Comparison of ENCODE assay signal across 14 cellular contexts in genomic region chr3:49199900-49200281, GRCh38. TPM values are rescaled to one million over a fixed set of nuclear protein-coding genes. Genes with fewer than 3 reads are reported as not detected.
DNase-seq lines count a peak whose midpoint lies in the region; ATAC-seq and TF ChIP-seq lines count a peak whose summit lies in the region.
"Had no signal": no experiment of that assay in that cellular context is flagged by ENCODE, and none has a peak within 500 bp of the region (broad histone marks: within the 10 kb centered on the region; RNA-seq: fewer than 3 reads in every experiment).

No MANE protein-coding gene starts in this region.

- intact Hi-C loops in lower lobe of right lung (cut with DNase I), result no loop called here

- H3K27ac Mint-ChIP-seq in endodermal cell, result no peak overlapping the region
- H3K27ac Mint-ChIP-seq: activated naive CD8-positive, alpha-beta T cell treated with anti-CD3 and anti-CD28 coated beads, Interleukin-2, amount 50 U/mL, for 24 hours; WTC11 had no signal

- H3K4me1 ChIP-seq in GM23248 (ENCODE audit: insufficient read depth) (no peaks in the 10 kb centered on the region; the same call in 1 of the 2 replicates), endodermal cell (ENCODE audit: control insufficient read depth, insufficient read depth, low read length) (no peaks in the 10 kb centered on the region), lower lobe of right lung (no peaks in the 10 kb centered on the region)

- H3K9me3 Mint-ChIP-seq in endodermal cell, result peaks cover 2% of the 10 kb centered on the region
- H3K9me3 Mint-ChIP-seq: activated naive CD8-positive, alpha-beta T cell treated with anti-CD3 and anti-CD28 coated beads, Interleukin-2, amount 50 U/mL, for 24 hours had no signal

- TF ChIP-seq CTCF in endodermal cell (conservative IDR thresholded peaks at IDR 0.05) (no peak), lower lobe of right lung (IDR thresholded peaks at IDR 0.05) (no peak)

- H3K27ac ChIP-seq in GM23248, result peak overlapping the region; percentile 89
- no peak overlapping the region for H3K27ac ChIP-seq in endodermal cell (ENCODE audit: low read depth, low read length)
- H3K27ac ChIP-seq in lower lobe of right lung, result no peak overlapping the region
- H3K27ac ChIP-seq: C4-2B, SK-N-MC had no signal

- peak overlapping the region; percentile 75 for H3K4me3 ChIP-seq in GM23248
- no peak overlapping the region for H3K4me3 ChIP-seq in endodermal cell (ENCODE audit: low read length)
- peak overlapping the region; percentile 44 for H3K4me3 ChIP-seq in lower lobe of right lung
- H3K4me3 ChIP-seq: SK-N-MC had no signal

- no peaks in the 10 kb centered on the region for H3K36me3 Mint-ChIP-seq in endodermal cell (ENCODE audit: low read depth)
- H3K36me3 Mint-ChIP-seq: WTC11 had no signal

- H3K9me2 ChIP-seq in GM23248 (ENCODE audit: insufficient read depth), result no peaks in the 10 kb centered on the region

- DNase-seq in GM23248 (peak; percentile 63), endodermal cell (no peak), lower lobe of right lung (no peak), stromal cell of bone marrow (ENCODE audit: low read depth) (peak; percentile 6), COLO668 (lab: John Stamatoyannopoulos, UW; ENCODE audit: unreplicated experiment) (no peak), ecto neural progenitor cell (ENCODE audit: low spot score) (no peak)
- DNase-seq: Kasumi-1; NK-92 treated with Interleukin-12 subunit alpha and Interleukin-12 subunit beta, amount 100 ng/mL, for 24 hours had no signal

- H3K4me1 Mint-ChIP-seq in endodermal cell, result no peaks in the 10 kb centered on the region
- H3K4me1 Mint-ChIP-seq: activated naive CD8-positive, alpha-beta T cell treated with anti-CD3 and anti-CD28 coated beads, Interleukin-2, amount 50 U/mL, for 24 hours; WTC11 had no signal

- peaks cover 30% of the 10 kb centered on the region for H3K27me3 Mint-ChIP-seq in endodermal cell (ENCODE audit: insufficient read depth)

- in situ Hi-C loops in GM23248 (cut with MboI), result no loop called here

- H3K9me3 ChIP-seq in GM23248 (ENCODE audit: low read depth) (no peaks in the 10 kb centered on the region), endodermal cell (ENCODE audit: control insufficient read depth, low read length) (no peaks in the 10 kb centered on the region), lower lobe of right lung (no peaks in the 10 kb centered on the region)

- H2AFZ ChIP-seq in GM23248, result peak overlapping the region; percentile 65

- ATAC-seq in lower lobe of right lung (no peak), HG03439 (IDR thresholded peaks at IDR 0.05; ENCODE audit: unreplicated experiment) (no peak), HG03045 (IDR thresholded peaks at IDR 0.05; ENCODE audit: unreplicated experiment) (no peak)
- ATAC-seq: activated naive CD8-positive, alpha-beta T cell treated with anti-CD3 and anti-CD28 coated beads, Interleukin-2, amount 50 U/mL, for 24 hours had no signal

- H3K27me3 ChIP-seq in GM23248 (replicated peaks; ENCODE audit: insufficient read depth) (no peaks in the 10 kb centered on the region), endodermal cell (ENCODE audit: control insufficient read depth, insufficient read depth, low read length, poor library complexity, severe bottlenecking) (no peaks in the 10 kb centered on the region), lower lobe of right lung (ENCODE audit: low read depth) (no peaks in the 10 kb centered on the region)

- 48 to 59% methylated on average over 15 of the region's 15 CpGs for WGBS in GM23248 (ENCODE audit: low coverage in 1 of 2, low lambda C conversion rate in 2 of 2, missing lambda C conversion rate in 2 of 2), 2 experiments
- 94 to 96% methylated on average over 15 of the region's 15 CpGs for WGBS in endodermal cell (ENCODE audit: insufficient coverage in 1 of 2, insufficient read length in 1 of 2), 2 experiments

- peak overlapping the region; percentile 79 for H3K4me2 ChIP-seq in GM23248 (ENCODE audit: unreplicated experiment)

- H3F3A ChIP-seq in GM23248 (ENCODE audit: insufficient read depth), result peaks cover 10% of the 10 kb centered on the region; the same call in 1 of the 2 replicates

- no peaks in the 10 kb centered on the region for H3K36me3 ChIP-seq in GM23248 (ENCODE audit: low read depth)
- no peaks in the 10 kb centered on the region for H3K36me3 ChIP-seq in endodermal cell (ENCODE audit: control insufficient read depth, insufficient read depth, low read length)
- H3K36me3 ChIP-seq in lower lobe of right lung, result no peaks in the 10 kb centered on the region

- peak overlapping the region; percentile 90 for H3K9ac ChIP-seq in GM23248
- H3K9ac ChIP-seq in endodermal cell (ENCODE audit: extremely low read depth, low read length, poor library complexity, severe bottlenecking), result no peak overlapping the region

- peaks cover 27% of the 10 kb centered on the region for H3K79me2 ChIP-seq in GM23248 (ENCODE audit: insufficient read depth)

- no peaks in the 10 kb centered on the region for H4K20me1 ChIP-seq in GM23248 (ENCODE audit: insufficient read depth)

- H3K4me3 Mint-ChIP-seq in endodermal cell, result peak overlapping the region; percentile 45
- H3K4me3 Mint-ChIP-seq: activated naive CD8-positive, alpha-beta T cell treated with anti-CD3 and anti-CD28 coated beads, Interleukin-2, amount 50 U/mL, for 24 hours; WTC11 had no signal

RNA-seq across cellular contexts. Expression of gene KLHDC8B, which starts 28.5 kb away (rescaled TPM):
- 19.5 and 22.5 TPM in 2 replicates for total RNA-seq in GM23248 (2014; rRNA removed; shearing (Covaris generic))
- 13.5 and 15.4 TPM in 2 replicates for polyA plus RNA-seq in GM23248 (2016; fragmentation: Nextera tagmentation; extraction: Ambion mirVana)
- total RNA-seq in endodermal cell (10 to 100 TPM; 33.5 to 36.1 TPM), lower lobe of right lung (34.8 TPM)
- 56.8 TPM for polyA plus RNA-seq in endodermal cell (2013, experiment 1 of 2)
- 55.2 TPM for polyA plus RNA-seq in endodermal cell (2013, experiment 2 of 2)

RNA-seq across cellular contexts. Expression of gene CCDC71, which starts 33.8 kb away (rescaled TPM):
- total RNA-seq in GM23248 (2014; rRNA removed; shearing (Covaris generic)), result 35.4 and 39.7 TPM in 2 replicates
- polyA plus RNA-seq in GM23248 (2016; fragmentation: Nextera tagmentation; extraction: Ambion mirVana), result 1.5 and 1.7 TPM in 2 replicates
- 10 to 100 TPM; 23.4 to 25.7 TPM for total RNA-seq in endodermal cell
- 25.0 TPM for polyA plus RNA-seq in endodermal cell (2013, experiment 1 of 2)
- 22.0 TPM for polyA plus RNA-seq in endodermal cell (2013, experiment 2 of 2)
- 23.4 TPM for total RNA-seq in lower lobe of right lung

Comparison
In these comparisons a context has a peak if more than half of its experiments do, and no peak if none do; other contexts are left out.
1. DNase-seq: peak in GM23248 (single experiment) and stromal cell of bone marrow (single experiment); none in endodermal cell (single experiment), lower lobe of right lung (single experiment), COLO668 (single experiment) and ecto neural progenitor cell (single experiment).